Comparison of ENCODE assay signal across 19 cellular contexts in genomic region chr2:8479298-8479697, GRCh38.
DNase-seq lines count a peak whose midpoint lies in the region; ATAC-seq and TF ChIP-seq lines count a peak whose summit lies in the region.
"Had no signal": no experiment of that assay in that cellular context is flagged by ENCODE, and none has a peak within 500 bp of the region (broad histone marks: within the 10 kb centered on the region; RNA-seq: fewer than 3 reads in every experiment).

No MANE protein-coding gene starts in this region.

- intact Hi-C loops in mucosa of descending colon (cut with DNase I, micrococcal nuclease): no loop called here
- intact Hi-C loops in activated CD4-positive, alpha-beta T cell treated with anti-CD3 and anti-CD28 coated beads, Interleukin-2, amount 10 ng/mL, durations not matched to agents 24 days and 14 days (cut with micrococcal nuclease): loop anchor here (5.0 to 10.0 kb wide), 2 partner anchors 177 to 1044 kb away; no protein-coding TSS in a partner anchor

- POLR2A ChIA-PET in CD8-positive, alpha-beta memory T cell (lab: Charles Lee): interaction anchor here (0.5 to 2.3 kb wide), 3 partner anchors 114 to 1048 kb away, joined by 3 to 20 read pairs (median 3); partner anchors contain the start of gene ID2

- no peak overlapping the region for H3K27ac ChIP-seq in CD8-positive, alpha-beta memory T cell (ENCODE audit: low read depth, low read length)
- H3K27ac ChIP-seq: gastrocnemius medialis, thoracic aorta had no signal

- H3K27ac Mint-ChIP-seq in CD8-positive, alpha-beta memory T cell: peak overlapping the region; percentile 2 to 97 (median 86)
- peak overlapping the region; percentile 100 for H3K27ac Mint-ChIP-seq in T-helper 17 cell
- no peak overlapping the region for H3K27ac Mint-ChIP-seq in activated CD4-positive, alpha-beta T cell treated with anti-CD3 and anti-CD28 coated beads, Interleukin-2, amount 10 ng/mL, durations not matched to agents 24 days and 14 days
- H3K27ac Mint-ChIP-seq: H9 had no signal

- H3K4me3 ChIP-seq in CD8-positive, alpha-beta memory T cell (ENCODE audit: low read length): no peak overlapping the region
- no peak overlapping the region for H3K4me3 ChIP-seq in mucosa of descending colon
- H3K4me3 ChIP-seq: gastrocnemius medialis, thoracic aorta had no signal

- no peak for ATAC-seq in T-helper 17 cell
- peak; percentile 63 for ATAC-seq in mucosa of descending colon
- no peak for ATAC-seq in GM19324 (IDR thresholded peaks at IDR 0.05; ENCODE audit: low FRiP score, unreplicated experiment)
- ATAC-seq: gastrocnemius medialis had no signal

- DNase-seq in CD8-positive, alpha-beta memory T cell: no peak
- DNase-seq in T-helper 17 cell (no peak), erythroblast (lab: John Stamatoyannopoulos, UW) (peak; percentile 50 to 75), mucosa of descending colon (peak in 1 of 3 donors; percentile 64), AG08396 (ENCODE audit: low spot score) (no peak), NCI-H1417 (lab: John Stamatoyannopoulos, UW) (no peak)
- DNase-seq in activated CD4-positive, alpha-beta T cell treated with anti-CD3 and anti-CD28 coated beads, Interleukin-2, amount 10 ng/mL, durations not matched to agents 24 days and 14 days: no peak
- DNase-seq: activated CD4-positive, alpha-beta T cell treated with anti-CD3 and anti-CD28 coated beads, Interleukin-2, amount 50 U/mL, for 4 hours; activated gamma-delta T cell; DMS53; effector CD8-positive, alpha-beta T cell; gastrocnemius medialis; H9; NCI-H2029 treated with DMSO at 0.1 percent for 48 hours; NCI-H526 treated with DMSO at 0.1 percent for 48 hours; stimulated activated CD4-positive, alpha-beta T cell treated with anti-CD3 and anti-CD28 coated beads, Interleukin-1b, Interleukin-23, amount 100 ng/mL, for 48 hours; T-helper 2 cell had no signal

- H3K27me3 Mint-ChIP-seq in CD8-positive, alpha-beta memory T cell: no peaks in the 10 kb centered on the region
- no peaks in the 10 kb centered on the region for H3K27me3 Mint-ChIP-seq in T-helper 17 cell
- no peaks in the 10 kb centered on the region for H3K27me3 Mint-ChIP-seq in activated CD4-positive, alpha-beta T cell treated with anti-CD3 and anti-CD28 coated beads, Interleukin-2, amount 10 ng/mL, durations not matched to agents 24 days and 14 days

- CTCF ChIA-PET in CD8-positive, alpha-beta memory T cell (lab: Charles Lee): interaction anchor here (2.3 to 2.5 kb wide), 2 partner anchors 9 to 65 kb away, joined by 11 to 12 read pairs; no protein-coding TSS in a partner anchor

- no peaks in the 10 kb centered on the region for H3K9me3 ChIP-seq in CD8-positive, alpha-beta memory T cell (ENCODE audit: low read length)
- no peaks in the 10 kb centered on the region for H3K9me3 ChIP-seq in T-helper 17 cell (ENCODE audit: control insufficient read depth, low read length, poor library complexity, severe bottlenecking)
- H3K9me3 ChIP-seq in mucosa of descending colon: no peaks in the 10 kb centered on the region
- H3K9me3 ChIP-seq: gastrocnemius medialis, thoracic aorta had no signal

- no peak for TF ChIP-seq CTCF in mucosa of descending colon (IDR thresholded peaks at IDR 0.05)

- H3K9me3 Mint-ChIP-seq in CD8-positive, alpha-beta memory T cell: no peaks in the 10 kb centered on the region
- H3K9me3 Mint-ChIP-seq in activated CD4-positive, alpha-beta T cell treated with anti-CD3 and anti-CD28 coated beads, Interleukin-2, amount 10 ng/mL, durations not matched to agents 24 days and 14 days: peaks cover 4% of the 10 kb centered on the region
- H3K9me3 Mint-ChIP-seq: H9 had no signal

- no peak for TF ChIP-seq POLR2A in erythroblast (IDR thresholded peaks at IDR 0.05; ENCODE audit: low read length)

- H3K4me1 ChIP-seq in CD8-positive, alpha-beta memory T cell (ENCODE audit: insufficient read depth, low read length): peaks cover 50% of the 10 kb centered on the region
- H3K4me1 ChIP-seq in mucosa of descending colon (ENCODE audit: low read depth): peaks cover 44% of the 10 kb centered on the region
- H3K4me1 ChIP-seq: gastrocnemius medialis had no signal

- H3K27me3 ChIP-seq in CD8-positive, alpha-beta memory T cell (ENCODE audit: insufficient read depth, low read length, poor library complexity, severe bottlenecking): no peaks in the 10 kb centered on the region
- H3K27me3 ChIP-seq: gastrocnemius medialis had no signal

- no peaks in the 10 kb centered on the region for H3K36me3 ChIP-seq in CD8-positive, alpha-beta memory T cell (ENCODE audit: insufficient read depth, low read length)
- no peaks in the 10 kb centered on the region for H3K36me3 ChIP-seq in mucosa of descending colon (ENCODE audit: low read depth)
- H3K36me3 ChIP-seq: gastrocnemius medialis, thoracic aorta had no signal

- peak overlapping the region in 2 of 7 donors; percentile 29 to 34 for H3K4me3 Mint-ChIP-seq in CD8-positive, alpha-beta memory T cell
- peak overlapping the region; percentile 74 for H3K4me3 Mint-ChIP-seq in T-helper 17 cell
- H3K4me3 Mint-ChIP-seq in activated CD4-positive, alpha-beta T cell treated with anti-CD3 and anti-CD28 coated beads, Interleukin-2, amount 10 ng/mL, durations not matched to agents 24 days and 14 days: no peak overlapping the region
- H3K4me3 Mint-ChIP-seq: H9 had no signal

- H3K4me1 Mint-ChIP-seq in CD8-positive, alpha-beta memory T cell: peaks cover 84 to 97% (median 91%) of the 10 kb centered on the region in 3 donors
- H3K4me1 Mint-ChIP-seq in T-helper 17 cell: peaks cover 78% of the 10 kb centered on the region
- H3K4me1 Mint-ChIP-seq in activated CD4-positive, alpha-beta T cell treated with anti-CD3 and anti-CD28 coated beads, Interleukin-2, amount 10 ng/mL, durations not matched to agents 24 days and 14 days: peaks cover 79% of the 10 kb centered on the region

- no peaks in the 10 kb centered on the region for H3K36me3 Mint-ChIP-seq in CD8-positive, alpha-beta memory T cell
- no peaks in the 10 kb centered on the region for H3K36me3 Mint-ChIP-seq in T-helper 17 cell (ENCODE audit: low read depth)
- H3K36me3 Mint-ChIP-seq in activated CD4-positive, alpha-beta T cell treated with anti-CD3 and anti-CD28 coated beads, Interleukin-2, amount 10 ng/mL, durations not matched to agents 24 days and 14 days (ENCODE audit: low read depth): peaks cover 6% of the 10 kb centered on the region

Comparison
In these comparisons a context has a peak if more than half of its experiments do, and no peak if none do; other contexts are left out.
1. DNase-seq: peak in erythroblast (2 of 2); none in CD8-positive, alpha-beta memory T cell (0 of 5), T-helper 17 cell (0 of 3), AG08396 (single experiment), activated CD4-positive, alpha-beta T cell treated with anti-CD3 and anti-CD28 coated beads, Interleukin-2, amount 10 ng/mL, durations not matched to agents 24 days and 14 days (single experiment) and NCI-H1417 (0 of 3).